Comparison of ENCODE assay signal across 9 cellular contexts in genomic region chr7:118590107-118590506, GRCh38.
DNase-seq lines count a peak whose midpoint lies in the region; ATAC-seq and TF ChIP-seq lines count a peak whose summit lies in the region.
"Had no signal": no experiment of that assay in that cellular context is flagged by ENCODE, and none has a peak within 500 bp of the region (broad histone marks: within the 10 kb centered on the region; RNA-seq: fewer than 3 reads in every experiment).

No MANE protein-coding gene starts in this region.

- TF ChIP-seq CTCF in BE2C (IDR thresholded peaks at IDR 0.05; ENCODE audit: low read depth, low read length) (peak; percentile 51), astrocyte of the cerebellum (IDR thresholded peaks at IDR 0.05; ENCODE audit: low read depth, low read length, missing control alignments) (peak; percentile 49)

- ATAC-seq in GM18907 (IDR thresholded peaks at IDR 0.05; ENCODE audit: unreplicated experiment) (peak; percentile 90), HG03442 (IDR thresholded peaks at IDR 0.05; ENCODE audit: unreplicated experiment) (peak; percentile 86), HG03196 (IDR thresholded peaks at IDR 0.05; ENCODE audit: unreplicated experiment) (no peak), left ventricle myocardium superior (no peak)

- no peaks in the 10 kb centered on the region for H3K4me1 ChIP-seq in BE2C

- no peaks in the 10 kb centered on the region for H3K36me3 ChIP-seq in BE2C

- intact Hi-C loops in left ventricle myocardium superior (cut with micrococcal nuclease), result no loop called here

- DNase-seq in BE2C, result peak; percentile 13
- DNase-seq in astrocyte of the cerebellum (ENCODE audit: low read depth), result no peak
- DNase-seq in HPDE6-E6E7 (ENCODE audit: extremely low spot score), result no peak
- no peak for DNase-seq in left ventricle myocardium superior
- DNase-seq in stimulated activated CD4-positive, alpha-beta T cell treated with anti-CD3 and anti-CD28 coated beads, Interleukin-1b, Interleukin-23, amount 100 ng/mL, for 48 hours, result no peak
- DNase-seq: activated CD4-positive, alpha-beta T cell treated with anti-CD3 and anti-CD28 coated beads, Interleukin-2, amount 50 U/mL, for 4 hours had no signal

- H3K27me3 ChIP-seq in BE2C, result no peaks in the 10 kb centered on the region

- H3K4me3 ChIP-seq in BE2C (ENCODE audit: low read depth, low read length) (no peak overlapping the region), astrocyte of the cerebellum (ENCODE audit: low read depth, low read length) (no peak overlapping the region)

- in situ Hi-C loops in astrocyte of the cerebellum (cut with HindIII; ENCODE audit: low sequenced_read_pairs), result no loop called here

- H3K9me3 ChIP-seq in BE2C, result no peaks in the 10 kb centered on the region; the same call in 1 of the 2 replicates

Comparison
In these comparisons a context has a peak if more than half of its experiments do, and no peak if none do; other contexts are left out.
1. ATAC-seq: peak in GM18907 (single experiment) and HG03442 (single experiment); none in HG03196 (single experiment) and left ventricle myocardium superior (single experiment).